In the genomic region with DNA sequence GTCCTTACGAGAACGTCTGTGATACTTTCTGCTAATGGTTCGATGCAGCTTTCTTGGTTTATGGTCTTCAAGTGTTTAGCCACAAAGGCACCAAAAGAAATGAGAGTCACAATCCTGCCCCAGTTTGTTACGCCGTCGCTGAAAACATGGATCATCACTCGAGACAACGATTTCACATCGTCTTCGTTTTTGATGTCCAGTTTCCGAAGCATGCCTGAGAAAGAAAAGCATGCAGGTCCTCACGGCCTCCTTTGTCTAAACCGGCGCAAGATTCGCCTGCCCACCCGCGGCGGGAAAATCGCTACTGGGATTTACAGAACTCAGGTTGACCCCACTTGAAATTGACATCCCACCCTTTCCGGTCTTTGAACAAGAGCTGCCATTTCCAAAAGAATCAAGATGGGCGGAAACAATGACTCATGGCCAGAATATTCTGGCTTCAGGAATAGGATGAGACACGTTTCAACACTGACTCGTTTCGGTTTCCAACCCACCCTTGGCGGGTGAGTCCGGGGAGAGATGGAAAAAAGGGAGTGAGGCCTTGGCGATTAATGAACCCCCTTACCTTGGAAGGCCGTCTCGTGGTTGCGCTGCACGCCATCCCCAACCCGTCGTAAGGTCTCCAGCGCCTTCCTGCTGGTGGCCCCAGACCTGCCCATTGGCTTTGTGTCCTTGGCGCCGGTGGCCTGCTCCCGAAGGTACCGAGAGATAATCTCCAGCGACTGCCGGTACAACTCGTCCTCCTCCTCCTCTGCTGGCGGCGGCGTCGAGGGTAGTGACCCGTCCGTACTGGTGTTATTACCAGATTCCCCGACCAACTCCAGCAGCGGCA, we compare ENCODE assay signal across 1 cellular context.
A peak's percentile ranks its signal among the peaks of the same experiment; 100 is the strongest.
TF ChIP-seq lines count a peak whose summit lies in the region.

No MANE protein-coding gene starts in this region.

TF ChIP-seq in HepG2, 621 proteins besides CTCF, POLR2A, EP300 and RAD21 (continued from another document and continues in another):
- TF ChIP-seq, protein P1, sequence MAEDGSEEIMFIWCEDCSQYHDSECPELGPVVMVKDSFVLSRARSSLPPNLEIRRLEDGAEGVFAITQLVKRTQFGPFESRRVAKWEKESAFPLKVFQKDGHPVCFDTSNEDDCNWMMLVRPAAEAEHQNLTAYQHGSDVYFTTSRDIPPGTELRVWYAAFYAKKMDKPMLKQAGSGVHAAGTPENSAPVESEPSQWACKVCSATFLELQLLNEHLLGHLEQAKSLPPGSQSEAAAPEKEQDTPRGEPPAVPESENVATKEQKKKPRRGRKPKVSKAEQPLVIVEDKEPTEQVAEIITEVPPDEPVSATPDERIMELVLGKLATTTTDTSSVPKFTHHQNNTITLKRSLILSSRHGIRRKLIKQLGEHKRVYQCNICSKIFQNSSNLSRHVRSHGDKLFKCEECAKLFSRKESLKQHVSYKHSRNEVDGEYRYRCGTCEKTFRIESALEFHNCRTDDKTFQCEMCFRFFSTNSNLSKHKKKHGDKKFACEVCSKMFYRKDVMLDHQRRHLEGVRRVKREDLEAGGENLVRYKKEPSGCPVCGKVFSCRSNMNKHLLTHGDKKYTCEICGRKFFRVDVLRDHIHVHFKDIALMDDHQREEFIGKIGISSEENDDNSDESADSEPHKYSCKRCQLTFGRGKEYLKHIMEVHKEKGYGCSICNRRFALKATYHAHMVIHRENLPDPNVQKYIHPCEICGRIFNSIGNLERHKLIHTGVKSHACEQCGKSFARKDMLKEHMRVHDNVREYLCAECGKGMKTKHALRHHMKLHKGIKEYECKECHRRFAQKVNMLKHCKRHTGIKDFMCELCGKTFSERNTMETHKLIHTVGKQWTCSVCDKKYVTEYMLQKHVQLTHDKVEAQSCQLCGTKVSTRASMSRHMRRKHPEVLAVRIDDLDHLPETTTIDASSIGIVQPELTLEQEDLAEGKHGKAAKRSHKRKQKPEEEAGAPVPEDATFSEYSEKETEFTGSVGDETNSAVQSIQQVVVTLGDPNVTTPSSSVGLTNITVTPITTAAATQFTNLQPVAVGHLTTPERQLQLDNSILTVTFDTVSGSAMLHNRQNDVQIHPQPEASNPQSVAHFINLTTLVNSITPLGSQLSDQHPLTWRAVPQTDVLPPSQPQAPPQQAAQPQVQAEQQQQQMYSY (CRISPR knock-in tag; IDR thresholded peaks at IDR 0.05) = no peak
- no peak for TF ChIP-seq TGIF2 (CRISPR knock-in tag; IDR thresholded peaks at IDR 0.05)
- no peak for TF ChIP-seq SATB2 (CRISPR knock-in tag; IDR thresholded peaks at IDR 0.05)
- TF ChIP-seq GABPB1 (CRISPR knock-in tag; IDR thresholded peaks at IDR 0.05) = no peak
- TF ChIP-seq NFKB2 (CRISPR knock-in tag; IDR thresholded peaks at IDR 0.05; ENCODE audit: borderline replicate concordance) = peak; percentile 13; the same call in 1 of the 2 replicates
- TF ChIP-seq, protein P2, sequence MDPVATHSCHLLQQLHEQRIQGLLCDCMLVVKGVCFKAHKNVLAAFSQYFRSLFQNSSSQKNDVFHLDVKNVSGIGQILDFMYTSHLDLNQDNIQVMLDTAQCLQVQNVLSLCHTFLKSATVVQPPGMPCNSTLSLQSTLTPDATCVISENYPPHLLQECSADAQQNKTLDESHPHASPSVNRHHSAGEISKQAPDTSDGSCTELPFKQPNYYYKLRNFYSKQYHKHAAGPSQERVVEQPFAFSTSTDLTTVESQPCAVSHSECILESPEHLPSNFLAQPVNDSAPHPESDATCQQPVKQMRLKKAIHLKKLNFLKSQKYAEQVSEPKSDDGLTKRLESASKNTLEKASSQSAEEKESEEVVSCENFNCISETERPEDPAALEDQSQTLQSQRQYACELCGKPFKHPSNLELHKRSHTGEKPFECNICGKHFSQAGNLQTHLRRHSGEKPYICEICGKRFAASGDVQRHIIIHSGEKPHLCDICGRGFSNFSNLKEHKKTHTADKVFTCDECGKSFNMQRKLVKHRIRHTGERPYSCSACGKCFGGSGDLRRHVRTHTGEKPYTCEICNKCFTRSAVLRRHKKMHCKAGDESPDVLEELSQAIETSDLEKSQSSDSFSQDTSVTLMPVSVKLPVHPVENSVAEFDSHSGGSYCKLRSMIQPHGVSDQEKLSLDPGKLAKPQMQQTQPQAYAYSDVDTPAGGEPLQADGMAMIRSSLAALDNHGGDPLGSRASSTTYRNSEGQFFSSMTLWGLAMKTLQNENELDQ (CRISPR knock-in tag; IDR thresholded peaks at IDR 0.05; ENCODE audit: borderline replicate concordance) = no peak
- TF ChIP-seq, protein P3, sequence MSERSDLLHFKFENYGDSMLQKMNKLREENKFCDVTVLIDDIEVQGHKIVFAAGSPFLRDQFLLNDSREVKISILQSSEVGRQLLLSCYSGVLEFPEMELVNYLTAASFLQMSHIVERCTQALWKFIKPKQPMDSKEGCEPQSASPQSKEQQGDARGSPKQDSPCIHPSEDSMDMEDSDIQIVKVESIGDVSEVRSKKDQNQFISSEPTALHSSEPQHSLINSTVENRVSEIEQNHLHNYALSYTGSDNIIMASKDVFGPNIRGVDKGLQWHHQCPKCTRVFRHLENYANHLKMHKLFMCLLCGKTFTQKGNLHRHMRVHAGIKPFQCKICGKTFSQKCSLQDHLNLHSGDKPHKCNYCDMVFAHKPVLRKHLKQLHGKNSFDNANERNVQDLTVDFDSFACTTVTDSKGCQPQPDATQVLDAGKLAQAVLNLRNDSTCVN (CRISPR knock-in tag; IDR thresholded peaks at IDR 0.05; ENCODE audit: borderline replicate concordance) = no peak
- TF ChIP-seq ZFP82 (CRISPR knock-in tag; IDR thresholded peaks at IDR 0.05; ENCODE audit: borderline replicate concordance) = no peak
- TF ChIP-seq KLF9 (CRISPR knock-in tag; IDR thresholded peaks at IDR 0.05; ENCODE audit: low read depth) = no peak
- no peak for TF ChIP-seq CC2D1A (CRISPR knock-in tag; IDR thresholded peaks at IDR 0.05)
- TF ChIP-seq, protein P4, sequence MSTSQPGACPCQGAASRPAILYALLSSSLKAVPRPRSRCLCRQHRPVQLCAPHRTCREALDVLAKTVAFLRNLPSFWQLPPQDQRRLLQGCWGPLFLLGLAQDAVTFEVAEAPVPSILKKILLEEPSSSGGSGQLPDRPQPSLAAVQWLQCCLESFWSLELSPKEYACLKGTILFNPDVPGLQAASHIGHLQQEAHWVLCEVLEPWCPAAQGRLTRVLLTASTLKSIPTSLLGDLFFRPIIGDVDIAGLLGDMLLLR (CRISPR knock-in tag; IDR thresholded peaks at IDR 0.05) = no peak
- TF ChIP-seq, protein P5, sequence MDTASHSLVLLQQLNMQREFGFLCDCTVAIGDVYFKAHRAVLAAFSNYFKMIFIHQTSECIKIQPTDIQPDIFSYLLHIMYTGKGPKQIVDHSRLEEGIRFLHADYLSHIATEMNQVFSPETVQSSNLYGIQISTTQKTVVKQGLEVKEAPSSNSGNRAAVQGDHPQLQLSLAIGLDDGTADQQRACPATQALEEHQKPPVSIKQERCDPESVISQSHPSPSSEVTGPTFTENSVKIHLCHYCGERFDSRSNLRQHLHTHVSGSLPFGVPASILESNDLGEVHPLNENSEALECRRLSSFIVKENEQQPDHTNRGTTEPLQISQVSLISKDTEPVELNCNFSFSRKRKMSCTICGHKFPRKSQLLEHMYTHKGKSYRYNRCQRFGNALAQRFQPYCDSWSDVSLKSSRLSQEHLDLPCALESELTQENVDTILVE (CRISPR knock-in tag; IDR thresholded peaks at IDR 0.05) = no peak
- no peak for TF ChIP-seq ZNF232 (CRISPR knock-in tag; IDR thresholded peaks at IDR 0.05; ENCODE audit: borderline replicate concordance)
- TF ChIP-seq ARID2 (CRISPR knock-in tag; IDR thresholded peaks at IDR 0.05; ENCODE audit: borderline replicate concordance) = peak; percentile 86; the same call in 1 of the 2 replicates
- TF ChIP-seq ZNF468 (CRISPR knock-in tag; IDR thresholded peaks at IDR 0.05) = no peak
- no peak for TF ChIP-seq KDM5B (CRISPR knock-in tag; IDR thresholded peaks at IDR 0.05; ENCODE audit: borderline replicate concordance)
- TF ChIP-seq, protein P6, sequence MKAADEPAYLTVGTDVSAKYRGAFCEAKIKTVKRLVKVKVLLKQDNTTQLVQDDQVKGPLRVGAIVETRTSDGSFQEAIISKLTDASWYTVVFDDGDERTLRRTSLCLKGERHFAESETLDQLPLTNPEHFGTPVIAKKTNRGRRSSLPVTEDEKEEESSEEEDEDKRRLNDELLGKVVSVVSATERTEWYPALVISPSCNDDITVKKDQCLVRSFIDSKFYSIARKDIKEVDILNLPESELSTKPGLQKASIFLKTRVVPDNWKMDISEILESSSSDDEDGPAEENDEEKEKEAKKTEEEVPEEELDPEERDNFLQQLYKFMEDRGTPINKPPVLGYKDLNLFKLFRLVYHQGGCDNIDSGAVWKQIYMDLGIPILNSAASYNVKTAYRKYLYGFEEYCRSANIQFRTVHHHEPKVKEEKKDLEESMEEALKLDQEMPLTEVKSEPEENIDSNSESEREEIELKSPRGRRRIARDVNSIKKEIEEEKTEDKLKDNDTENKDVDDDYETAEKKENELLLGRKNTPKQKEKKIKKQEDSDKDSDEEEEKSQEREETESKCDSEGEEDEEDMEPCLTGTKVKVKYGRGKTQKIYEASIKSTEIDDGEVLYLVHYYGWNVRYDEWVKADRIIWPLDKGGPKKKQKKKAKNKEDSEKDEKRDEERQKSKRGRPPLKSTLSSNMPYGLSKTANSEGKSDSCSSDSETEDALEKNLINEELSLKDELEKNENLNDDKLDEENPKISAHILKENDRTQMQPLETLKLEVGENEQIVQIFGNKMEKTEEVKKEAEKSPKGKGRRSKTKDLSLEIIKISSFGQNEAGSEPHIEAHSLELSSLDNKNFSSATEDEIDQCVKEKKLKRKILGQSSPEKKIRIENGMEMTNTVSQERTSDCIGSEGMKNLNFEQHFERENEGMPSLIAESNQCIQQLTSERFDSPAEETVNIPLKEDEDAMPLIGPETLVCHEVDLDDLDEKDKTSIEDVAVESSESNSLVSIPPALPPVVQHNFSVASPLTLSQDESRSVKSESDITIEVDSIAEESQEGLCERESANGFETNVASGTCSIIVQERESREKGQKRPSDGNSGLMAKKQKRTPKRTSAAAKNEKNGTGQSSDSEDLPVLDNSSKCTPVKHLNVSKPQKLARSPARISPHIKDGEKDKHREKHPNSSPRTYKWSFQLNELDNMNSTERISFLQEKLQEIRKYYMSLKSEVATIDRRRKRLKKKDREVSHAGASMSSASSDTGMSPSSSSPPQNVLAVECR (CRISPR knock-in tag; IDR thresholded peaks at IDR 0.05; ENCODE audit: borderline replicate concordance) = no peak
- no peak for TF ChIP-seq PLRG1 (conservative IDR thresholded peaks at IDR 0.05)
- TF ChIP-seq, protein P7, sequence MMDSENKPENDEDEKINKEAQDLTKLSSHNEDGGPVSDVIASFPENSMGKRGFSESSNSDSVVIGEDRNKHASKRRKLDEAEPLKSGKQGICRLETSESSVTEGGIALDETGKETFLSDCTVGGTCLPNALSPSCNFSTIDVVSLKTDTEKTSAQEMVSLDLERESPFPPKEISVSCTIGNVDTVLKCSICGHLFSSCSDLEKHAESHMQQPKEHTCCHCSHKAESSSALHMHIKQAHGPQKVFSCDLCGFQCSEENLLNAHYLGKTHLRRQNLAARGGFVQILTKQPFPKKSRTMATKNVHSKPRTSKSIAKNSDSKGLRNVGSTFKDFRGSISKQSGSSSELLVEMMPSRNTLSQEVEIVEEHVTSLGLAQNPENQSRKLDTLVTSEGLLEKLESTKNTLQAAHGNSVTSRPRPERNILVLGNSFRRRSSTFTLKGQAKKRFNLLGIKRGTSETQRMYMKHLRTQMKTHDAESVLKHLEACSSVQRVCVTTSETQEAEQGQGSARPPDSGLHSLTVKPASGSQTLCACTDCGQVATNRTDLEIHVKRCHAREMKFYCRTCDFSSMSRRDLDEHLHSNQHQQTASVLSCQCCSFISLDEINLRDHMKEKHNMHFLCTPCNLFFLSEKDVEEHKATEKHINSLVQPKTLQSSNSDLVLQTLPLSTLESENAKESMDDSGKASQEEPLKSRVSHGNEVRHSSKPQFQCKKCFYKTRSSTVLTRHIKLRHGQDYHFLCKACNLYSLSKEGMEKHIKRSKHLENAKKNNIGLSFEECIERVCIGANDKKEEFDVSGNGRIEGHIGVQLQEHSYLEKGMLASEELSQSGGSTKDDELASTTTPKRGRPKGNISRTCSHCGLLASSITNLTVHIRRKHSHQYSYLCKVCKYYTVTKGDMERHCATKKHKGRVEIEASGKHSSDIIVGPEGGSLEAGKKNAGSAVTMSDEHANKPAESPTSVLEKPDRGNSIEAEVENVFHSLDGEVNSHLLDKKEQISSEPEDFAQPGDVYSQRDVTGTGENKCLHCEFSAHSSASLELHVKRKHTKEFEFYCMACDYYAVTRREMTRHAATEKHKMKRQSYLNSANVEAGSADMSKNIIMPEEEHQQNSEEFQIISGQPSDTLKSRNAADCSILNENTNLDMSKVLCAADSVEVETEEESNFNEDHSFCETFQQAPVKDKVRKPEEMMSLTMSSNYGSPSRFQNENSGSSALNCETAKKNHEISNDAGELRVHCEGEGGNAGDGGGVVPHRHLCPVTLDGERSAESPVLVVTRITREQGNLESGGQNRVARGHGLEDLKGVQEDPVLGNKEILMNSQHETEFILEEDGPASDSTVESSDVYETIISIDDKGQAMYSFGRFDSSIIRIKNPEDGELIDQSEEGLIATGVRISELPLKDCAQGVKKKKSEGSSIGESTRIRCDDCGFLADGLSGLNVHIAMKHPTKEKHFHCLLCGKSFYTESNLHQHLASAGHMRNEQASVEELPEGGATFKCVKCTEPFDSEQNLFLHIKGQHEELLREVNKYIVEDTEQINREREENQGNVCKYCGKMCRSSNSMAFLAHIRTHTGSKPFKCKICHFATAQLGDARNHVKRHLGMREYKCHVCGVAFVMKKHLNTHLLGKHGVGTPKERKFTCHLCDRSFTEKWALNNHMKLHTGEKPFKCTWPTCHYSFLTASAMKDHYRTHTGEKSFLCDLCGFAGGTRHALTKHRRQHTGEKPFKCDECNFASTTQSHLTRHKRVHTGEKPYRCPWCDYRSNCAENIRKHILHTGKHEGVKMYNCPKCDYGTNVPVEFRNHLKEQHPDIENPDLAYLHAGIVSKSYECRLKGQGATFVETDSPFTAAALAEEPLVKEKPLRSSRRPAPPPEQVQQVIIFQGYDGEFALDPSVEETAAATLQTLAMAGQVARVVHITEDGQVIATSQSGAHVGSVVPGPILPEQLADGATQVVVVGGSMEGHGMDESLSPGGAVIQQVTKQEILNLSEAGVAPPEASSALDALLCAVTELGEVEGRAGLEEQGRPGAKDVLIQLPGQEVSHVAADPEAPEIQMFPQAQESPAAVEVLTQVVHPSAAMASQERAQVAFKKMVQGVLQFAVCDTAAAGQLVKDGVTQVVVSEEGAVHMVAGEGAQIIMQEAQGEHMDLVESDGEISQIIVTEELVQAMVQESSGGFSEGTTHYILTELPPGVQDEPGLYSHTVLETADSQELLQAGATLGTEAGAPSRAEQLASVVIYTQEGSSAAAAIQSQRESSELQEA (CRISPR knock-in tag; IDR thresholded peaks at IDR 0.05; ENCODE audit: not compliant biosample characterization) = no peak
- TF ChIP-seq CHD4 (IDR thresholded peaks at IDR 0.05; ENCODE audit: borderline replicate concordance, low read length) = 0 out of 2 replicates have a peak, but pooled peaks have one; percentile 18
- no peak for TF ChIP-seq SMARCC2 (IDR thresholded peaks at IDR 0.05)
- TF ChIP-seq, protein P8, sequence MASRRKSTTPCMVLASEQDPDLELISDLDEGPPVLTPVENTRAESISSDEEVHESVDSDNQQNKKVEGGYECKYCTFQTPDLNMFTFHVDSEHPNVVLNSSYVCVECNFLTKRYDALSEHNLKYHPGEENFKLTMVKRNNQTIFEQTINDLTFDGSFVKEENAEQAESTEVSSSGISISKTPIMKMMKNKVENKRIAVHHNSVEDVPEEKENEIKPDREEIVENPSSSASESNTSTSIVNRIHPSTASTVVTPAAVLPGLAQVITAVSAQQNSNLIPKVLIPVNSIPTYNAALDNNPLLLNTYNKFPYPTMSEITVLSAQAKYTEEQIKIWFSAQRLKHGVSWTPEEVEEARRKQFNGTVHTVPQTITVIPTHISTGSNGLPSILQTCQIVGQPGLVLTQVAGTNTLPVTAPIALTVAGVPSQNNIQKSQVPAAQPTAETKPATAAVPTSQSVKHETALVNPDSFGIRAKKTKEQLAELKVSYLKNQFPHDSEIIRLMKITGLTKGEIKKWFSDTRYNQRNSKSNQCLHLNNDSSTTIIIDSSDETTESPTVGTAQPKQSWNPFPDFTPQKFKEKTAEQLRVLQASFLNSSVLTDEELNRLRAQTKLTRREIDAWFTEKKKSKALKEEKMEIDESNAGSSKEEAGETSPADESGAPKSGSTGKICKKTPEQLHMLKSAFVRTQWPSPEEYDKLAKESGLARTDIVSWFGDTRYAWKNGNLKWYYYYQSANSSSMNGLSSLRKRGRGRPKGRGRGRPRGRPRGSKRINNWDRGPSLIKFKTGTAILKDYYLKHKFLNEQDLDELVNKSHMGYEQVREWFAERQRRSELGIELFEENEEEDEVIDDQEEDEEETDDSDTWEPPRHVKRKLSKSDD (CRISPR knock-in tag; IDR thresholded peaks at IDR 0.05; ENCODE audit: low read depth) = no peak
